ENCODE assay signal across 8 cellular contexts in the genomic region with DNA sequence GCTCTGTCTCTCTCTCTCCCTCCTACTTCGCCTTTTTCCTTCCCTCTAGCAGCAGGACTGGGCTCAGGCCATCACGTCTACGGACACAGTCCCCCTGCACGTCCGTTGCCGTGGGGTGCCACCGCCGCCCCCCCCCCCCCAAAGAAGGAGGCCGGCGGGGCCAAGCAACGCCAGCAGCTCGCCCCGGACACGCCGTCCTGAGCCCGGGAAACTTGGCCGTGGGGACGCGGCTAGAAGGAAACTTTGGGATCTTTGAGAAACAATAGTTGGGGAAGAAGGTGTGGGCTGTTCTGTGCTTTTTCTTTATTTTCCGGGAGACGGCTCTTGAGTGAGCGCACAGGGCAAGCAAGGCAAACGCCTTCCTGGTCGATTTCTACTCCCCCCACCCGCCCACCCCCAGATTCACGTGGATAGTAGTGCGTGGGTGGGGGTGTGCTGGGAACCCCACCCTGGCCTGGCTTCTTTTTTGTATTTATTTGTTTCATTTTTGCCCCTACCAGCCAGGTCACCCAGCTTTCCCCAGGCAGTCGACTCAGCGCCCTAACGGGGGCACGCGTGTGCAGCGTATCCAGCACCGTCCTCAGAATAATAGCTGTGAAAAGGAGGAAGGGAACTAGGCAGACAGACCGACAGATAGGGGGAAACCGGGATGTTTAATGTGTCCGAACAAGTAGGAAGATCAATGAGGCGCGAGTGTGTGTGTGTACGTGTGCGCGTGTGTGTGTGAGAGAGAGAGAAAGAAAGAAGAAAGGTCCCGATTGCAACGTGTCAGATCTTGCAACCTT. TPM values are rescaled to one million over a fixed set of nuclear protein-coding genes. Genes with fewer than 3 reads are reported as not detected.
DNase-seq lines count a peak whose midpoint lies in the region; ATAC-seq, FAIRE-seq and TF ChIP-seq lines count a peak whose summit lies in the region.

No MANE protein-coding gene starts in this region.

- ATAC-seq in HG02571 (IDR thresholded peaks at IDR 0.05; ENCODE audit: unreplicated experiment) = no peak

- no peaks in the 10 kb centered on the region for H3K79me2 ChIP-seq in keratinocyte (ENCODE audit: control insufficient read depth, insufficient read depth, low read length)

- H3K36me3 ChIP-seq in SJCRH30 = no peaks in the 10 kb centered on the region
- H3K36me3 ChIP-seq in breast epithelium = no peaks in the 10 kb centered on the region
- H3K36me3 ChIP-seq in keratinocyte (ENCODE audit: control insufficient read depth in 2 of 2, extremely low read depth in 1 of 2, insufficient read depth in 2 of 2, low read length in 2 of 2) = no peaks in the 10 kb centered on the region
- H3K36me3 ChIP-seq in spleen = no peaks in the 10 kb centered on the region

- in situ Hi-C loops in GM13976 (cut with MboI; ENCODE audit: low sequenced_read_pairs, unreplicated experiment) = no loop called here

- peak; percentile 20 for TF ChIP-seq CTCF in GM13976 (IDR thresholded peaks at IDR 0.05; ENCODE audit: borderline replicate concordance, control extremely low read depth, extremely low read depth, insufficient read depth, missing control alignments)
- TF ChIP-seq CTCF in breast epithelium (IDR thresholded peaks at IDR 0.05) = no peak
- TF ChIP-seq CTCF in keratinocyte (optimal IDR thresholded peaks at IDR 0.05 in 1 of 3, IDR thresholded peaks at IDR 0.05 in 1 of 3, conservative IDR thresholded peaks at IDR 0.05 in 1 of 3; ENCODE audit: extremely low read depth in 1 of 3, insufficient read depth in 2 of 3, low read length in 3 of 3) = peak in 1 of 3 experiments; percentile 55
- no peak for TF ChIP-seq CTCF in spleen (IDR thresholded peaks at IDR 0.05 in 8 of 11, conservative IDR thresholded peaks at IDR 0.05 in 3 of 11)

- no peaks in the 10 kb centered on the region for H3K9me1 ChIP-seq in keratinocyte (ENCODE audit: control insufficient read depth, extremely low read depth, insufficient read depth, low read length)

- H2AFZ ChIP-seq in keratinocyte (ENCODE audit: control insufficient read depth, low read length) = peak overlapping the region; percentile 93

- no peaks in the 10 kb centered on the region for H4K20me1 ChIP-seq in keratinocyte (ENCODE audit: control insufficient read depth, extremely low read depth, insufficient read depth, low read length)

- H3K9me3 ChIP-seq in SJCRH30 (replicated peaks) = no peaks in the 10 kb centered on the region
- H3K9me3 ChIP-seq in breast epithelium = no peaks in the 10 kb centered on the region
- H3K9me3 ChIP-seq in keratinocyte (ENCODE audit: control insufficient read depth, low read depth, low read length) = no peaks in the 10 kb centered on the region
- no peaks in the 10 kb centered on the region for H3K9me3 ChIP-seq in spleen

- H3K4me1 ChIP-seq in SJCRH30 (no peaks in the 10 kb centered on the region), breast epithelium (peaks cover 0 to 10% of the 10 kb centered on the region in 2 donors), keratinocyte (ENCODE audit: control insufficient read depth, extremely low read depth, insufficient read depth, low read length) (peaks cover 15% of the 10 kb centered on the region), spleen (peaks cover 0 to 66% (median 38%) of the 10 kb centered on the region in 6 donors)

- peak overlapping the region; percentile 56 for H3K27ac ChIP-seq in SJCRH30
- peak overlapping the region; percentile 97 to 99 for H3K27ac ChIP-seq in breast epithelium
- H3K27ac ChIP-seq in keratinocyte (ENCODE audit: control insufficient read depth, insufficient read depth, low read length) = peak overlapping the region; percentile 72
- H3K27ac ChIP-seq in spleen = peak overlapping the region; percentile 68 to 92 (median 82)

- WGBS in spleen, 5 donors = 0 to 1% (median 0%) methylated on average over 40 to 44 of the region's 44 CpGs

- DNase-seq in AG08396 (ENCODE audit: low spot score) (peak; percentile 64), GM13976 (ENCODE audit: low spot score) (peak; percentile 55), SJCRH30 (peak; percentile 26 to 55), breast epithelium (ENCODE audit: low spot score in 2 of 2) (no peak), keratinocyte (ENCODE audit: low read depth, low spot score) (no peak), spleen (peak; percentile 82), COR-L47 (lab: John Stamatoyannopoulos, UW) (no peak)

- no peaks in the 10 kb centered on the region for H3K27me3 ChIP-seq in SJCRH30
- no peaks in the 10 kb centered on the region for H3K27me3 ChIP-seq in breast epithelium
- H3K27me3 ChIP-seq in keratinocyte (ENCODE audit: control insufficient read depth, extremely low read depth, insufficient read depth, low read length) = no peaks in the 10 kb centered on the region
- peaks cover 0 to 35% (median 0%) of the 10 kb centered on the region in 7 donors for H3K27me3 ChIP-seq in spleen (replicated peaks in 1 of 7)

- dilution Hi-C loops in keratinocyte (cut with MboI; ENCODE audit: extremely low pct_ligation_motif_present, low sequenced_read_pairs) = no loop called here

- peak overlapping the region; percentile 99 for H3K4me2 ChIP-seq in keratinocyte (ENCODE audit: control insufficient read depth, extremely low read depth, insufficient read depth, low read depth, low read length)

- H3K4me3 ChIP-seq in SJCRH30 (peak overlapping the region; percentile 75), breast epithelium (peak overlapping the region; percentile 66 to 89 (median 81)), keratinocyte (ENCODE audit: control insufficient read depth in 2 of 3, extremely low read depth in 1 of 3, insufficient read depth in 2 of 3, low read depth in 1 of 3, low read length in 3 of 3) (peak overlapping the region; percentile 59 to 84 (median 81)), spleen (peak overlapping the region; percentile 43 to 82 (median 70))

- TF ChIP-seq POLR2A in breast epithelium (IDR thresholded peaks at IDR 0.05) (peak; percentile 2), spleen (IDR thresholded peaks at IDR 0.05) (no peak)

- no peak for FAIRE-seq in keratinocyte (lab: Jason Lieb, UNC)

- intact Hi-C loops in breast epithelium (cut with DNase I; ENCODE audit: low total_unique reads) (loop anchor here (10.0 kb wide), 1 partner anchor 64 kb away; no protein-coding TSS in a partner anchor), spleen (cut with DNase I; ENCODE audit: low total_unique reads) (no loop called here)

- peak overlapping the region; percentile 91 for H3K9ac ChIP-seq in keratinocyte (ENCODE audit: control insufficient read depth, extremely low read depth, insufficient read depth, low read length)

RNA-seq across cellular contexts. Expression of a gene that starts 1.4 kb away (rescaled TPM):
- 12.4 and 13.0 TPM in 2 replicates for total RNA-seq in SJCRH30 (2014; rRNA removed; shearing (Covaris generic))
- total RNA-seq in breast epithelium (100 to 1,000 TPM in 1 of 3 donors, 10 to 100 TPM in 2; 75.4 to 137 (median 79.5) TPM), spleen (10 to 100 TPM; 10.6 to 49.4 (median 20.7) TPM)
- polyA plus RNA-seq in keratinocyte (7.9 to 17.8 TPM (median 14.6 TPM) in 3 replicates), spleen (1 to 10 TPM; 6.8 to 9.8 (median 8.8) TPM)
- polyA plus RNA-seq in keratinocyte (2011; ENCODE audit: low read depth) = 91.8 TPM
- 12.4 and 18.6 TPM in 2 replicates for polyA plus RNA-seq in keratinocyte (2011; cell fraction: cytosol; rRNA removed)
- 15.1 and 16.5 TPM in 2 replicates for polyA plus RNA-seq in keratinocyte (2011; cell fraction: nucleus; rRNA removed)
- polyA plus RNA-seq in keratinocyte (2012; ENCODE audit: low replicate concordance) = 9.3 and 39.4 TPM in 2 replicates
- 2.9 to 15.7 TPM (median 12.8 TPM) in 3 replicates for polyA minus RNA-seq in keratinocyte
- polyA minus RNA-seq in keratinocyte (2011; cell fraction: cytosol; rRNA and poly(A)+ RNA removed) = 18.4 TPM
- polyA minus RNA-seq in keratinocyte (2011; cell fraction: nucleus; rRNA and poly(A)+ RNA removed) = 4.6 and 7.1 TPM in 2 replicates

Comparison
In these comparisons a context has a peak if more than half of its experiments do, and no peak if none do; other contexts are left out.
1. DNase-seq: peak in AG08396 (single experiment), GM13976 (single experiment), SJCRH30 (2 of 2) and spleen (single experiment); none in breast epithelium (0 of 2), keratinocyte (single experiment) and COR-L47 (single experiment).
2. Peak in every context shown above with its lines, with median percentiles within 50 percentile points of each other: H3K27ac ChIP-seq and H3K4me3 ChIP-seq.